In genomic region chr11:46877580-46877979, GRCh38 we compare ENCODE assay signal across 27 cellular contexts.
"Had no signal": no experiment of that assay in that cellular context is flagged by ENCODE, and none has a peak within 500 bp of the region (broad histone marks: within the 10 kb centered on the region; RNA-seq: fewer than 3 reads in every experiment).

No MANE protein-coding gene starts in this region.

- H3K9me3 ChIP-seq: stomach, suprapubic skin, testis, thoracic aorta, thyroid gland, tibial artery, tibial nerve, transverse colon, upper lobe of left lung, upper lobe of right lung, uterus, vagina had no signal

- H3K27ac ChIP-seq: stomach, suprapubic skin, testis, thoracic aorta, thyroid gland, tibial artery, tibial nerve, transverse colon, upper lobe of left lung, upper lobe of right lung, uterus, vagina had no signal

- DNase-seq: stimulated activated CD4-positive, alpha-beta T cell treated with anti-CD3 and anti-CD28 coated beads, Interleukin-2, amount 100 ng/mL, for 48 hours; stimulated activated CD4-positive, alpha-beta T cell treated with anti-CD3 and anti-CD28 coated beads, Interleukin-4, amount 100 ng/mL, for 1 hour; stimulated activated CD4-positive, alpha-beta T cell treated with anti-CD3 and anti-CD28 coated beads, Interleukin-4, amount 100 ng/mL, for 24 hours; stimulated activated CD4-positive, alpha-beta T cell treated with anti-CD3 and anti-CD28 coated beads, Interleukin-4, amount 100 ng/mL, for 4 hours; stimulated activated CD8-positive, alpha-beta memory T cell treated with anti-CD3 and anti-CD28 coated beads, Interleukin-4, amount 100 ng/mL, for 48 hours; stimulated activated naive B cell treated with anti-CD40 and anti-IgM and Interleukin-4, amounts not matched to agents 10 μg/mL and 1 μg/mL and 100 μg/mL, for 72 hours; stimulated activated naive CD4-positive, alpha-beta T cell; stimulated activated naive CD4-positive, alpha-beta T cell treated with Interleukin-2 at 50 U/mL for 16 hours; stimulated activated naive CD8-positive, alpha-beta T cell treated with anti-CD3 and anti-CD28 coated beads, Interleukin-15, amount 100 ng/mL, for 72 hours; stimulated activated naive CD8-positive, alpha-beta T cell treated with anti-CD3 and anti-CD28 coated beads, Interleukin-15, Interleukin-2, amounts not matched to agents 100 U/mL and 50 U/mL, for 24 hours; stomach; substantia nigra; testis; thyroid gland; tibial artery; transverse colon; trophoblast cell; upper lobe of left lung; upper lobe of right lung; uterus had no signal

- H3K4me3 ChIP-seq: stomach, suprapubic skin, testis, thoracic aorta, thyroid gland, tibial artery, tibial nerve, transverse colon, upper lobe of left lung, upper lobe of right lung, uterus, vagina had no signal

- H3K36me3 ChIP-seq: uterus had no signal

- FAIRE-seq: urothelium cell line had no signal

- H3K27me3 ChIP-seq: stomach, suprapubic skin, testis, thyroid gland, tibial artery, tibial nerve, transverse colon, upper lobe of left lung, upper lobe of right lung, uterus, vagina had no signal

- ATAC-seq: stimulated activated effector memory CD8-positive, alpha-beta T cell treated with anti-CD3 and anti-CD28 coated beads, Interleukin-12 subunit alpha, Interleukin-12 subunit beta, amount 100 ng/mL, for 72 hours; stimulated activated memory B cell treated with anti-CD40 and anti-IgM and Interleukin-4, amounts not matched to agents 10 μg/mL and 1 μg/mL and 100 μg/mL, for 72 hours; stimulated activated naive B cell treated with anti-CD40 and anti-IgM and Interleukin-4, amounts not matched to agents 10 μg/mL and 1 μg/mL and 100 μg/mL, for 72 hours; stimulated activated naive CD8-positive, alpha-beta T cell treated with anti-CD3 and anti-CD28 coated beads, Interleukin-15, amount 100 ng/mL, for 72 hours; stimulated activated naive CD8-positive, alpha-beta T cell treated with anti-CD3 and anti-CD28 coated beads, Interleukin-15, Interleukin-2, amounts not matched to agents 100 U/mL and 50 U/mL, for 24 hours; upper lobe of right lung had no signal

- H3K4me1 ChIP-seq: stomach, suprapubic skin, testis, thyroid gland, tibial artery, tibial nerve, transverse colon, upper lobe of left lung, upper lobe of right lung, uterus, vagina had no signal
